ENCODE assay signal across 1 cellular context in the genomic region with DNA sequence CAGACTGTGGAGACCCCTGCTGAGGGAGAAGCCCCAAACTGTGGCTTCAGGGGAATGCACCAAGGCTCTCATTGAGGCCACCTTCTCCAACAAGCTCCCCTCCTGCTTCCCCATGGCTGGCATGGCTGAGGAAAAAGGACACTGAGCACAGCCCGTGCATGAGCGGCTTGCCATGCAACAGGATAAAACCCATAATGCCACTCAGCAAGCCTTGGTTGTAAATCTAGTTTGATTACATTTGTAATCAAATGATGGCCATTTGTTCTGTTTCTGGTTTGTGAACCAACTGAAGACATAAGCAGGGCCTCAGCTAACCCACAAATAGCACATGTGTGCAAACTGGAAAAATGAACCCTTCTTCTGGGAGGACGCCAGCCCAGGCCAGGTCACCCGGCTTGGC. TPM values are rescaled to one million over a fixed set of nuclear protein-coding genes. Genes with fewer than 3 reads are reported as not detected.
"Had no signal": no experiment of that assay in that cellular context is flagged by ENCODE, and none has a peak within 500 bp of the region (broad histone marks: within the 10 kb centered on the region; RNA-seq: fewer than 3 reads in every experiment).

No MANE protein-coding gene starts in this region.

RNA-seq across cellular contexts. Expression of a gene that starts 27.2 kb away (rescaled TPM):
- polyA plus RNA-seq: neural cell had no signal
